ENCODE assay signal across 20 cellular contexts in the genomic region with DNA sequence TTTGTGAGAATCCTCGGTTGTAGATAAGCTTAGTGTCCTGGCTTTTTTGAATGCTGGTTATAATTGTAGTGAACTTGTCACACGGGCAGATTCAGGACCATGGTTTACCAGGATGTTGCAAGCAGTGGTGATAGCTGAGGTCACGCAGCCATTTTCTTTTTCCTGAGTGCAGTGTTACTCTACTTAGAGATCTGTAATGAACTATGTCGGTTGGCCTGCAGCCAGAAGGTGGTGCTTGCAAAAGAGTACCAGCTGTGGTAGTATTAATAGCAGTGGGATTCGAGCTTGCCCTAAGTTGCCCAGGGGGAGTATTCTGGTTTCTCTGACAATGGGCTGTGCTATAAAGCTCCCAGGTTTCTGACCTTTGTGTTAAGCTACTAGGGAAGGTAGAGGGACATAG.
A peak's percentile ranks its signal among the peaks of the same experiment; 100 is the strongest.
DNase-seq lines count a peak whose midpoint lies in the region; ATAC-seq lines count a peak whose summit lies in the region.
"Had no signal": no experiment of that assay in that cellular context is flagged by ENCODE, and none has a peak within 500 bp of the region (broad histone marks: within the 10 kb centered on the region; RNA-seq: fewer than 3 reads in every experiment).

No MANE protein-coding gene starts in this region.

- H4K8ac ChIP-seq in mesenchymal stem cell (ENCODE audit: low read length) = no peak overlapping the region

- 73% methylated on average over 5 of the region's 5 CpGs for WGBS in mesenchymal stem cell

- no peaks in the 10 kb centered on the region for H3K4me1 ChIP-seq in mesenchymal stem cell (ENCODE audit: control insufficient read depth, insufficient read depth, low read depth, low read length)
- H3K4me1 ChIP-seq: BE2C had no signal

- no peak overlapping the region for H3K18ac ChIP-seq in mesenchymal stem cell (ENCODE audit: low read depth in 1 of 2, low read length in 2 of 2)

- H3K4me2 ChIP-seq in mesenchymal stem cell (ENCODE audit: low read length, poor library complexity, severe bottlenecking) = no peak overlapping the region
- H3K4me2 ChIP-seq: GM23338 had no signal

- H3K9ac ChIP-seq in mesenchymal stem cell (ENCODE audit: low read length) = no peak overlapping the region

- H2BK5ac ChIP-seq in mesenchymal stem cell (ENCODE audit: low read depth, low read length, poor library complexity, severe bottlenecking) = no peak overlapping the region

- ATAC-seq in GM18867 (IDR thresholded peaks at IDR 0.05; ENCODE audit: unreplicated experiment) = no peak
- ATAC-seq: GM23338, HCT116 had no signal

- H2BK12ac ChIP-seq in mesenchymal stem cell (ENCODE audit: low read length in 2 of 2) = no peak overlapping the region

- DNase-seq in DMS 273 (lab: John Stamatoyannopoulos, UW; ENCODE audit: unreplicated experiment) (peak; percentile 86), DMS 273 treated with DMSO at 0.1 percent for 48 hours (lab: John Stamatoyannopoulos, UW) (peak; percentile 45), NCI-H1694 (lab: John Stamatoyannopoulos, UW) (peak; percentile 34), mesenchymal stem cell (no peak), epidermal melanocyte (ENCODE audit: insufficient read length, low spot score) (no peak)
- DNase-seq: ACHN; BE2C; C1 segment of cervical spinal cord; CD4-positive, CD25-positive, alpha-beta regulatory T cell; CD8-positive, alpha-beta memory T cell; COR-L47; DMS153; DMS79; GDM1; H7; HFFc6 had no signal

- H2AFZ ChIP-seq in mesenchymal stem cell (ENCODE audit: low read depth, low read length) = no peak overlapping the region
- H2AFZ ChIP-seq: GM23338 had no signal

- no peaks in the 10 kb centered on the region for H3K79me1 ChIP-seq in mesenchymal stem cell (replicated peaks; ENCODE audit: low read length, poor library complexity, severe bottlenecking)

- no peak overlapping the region for H2AK5ac ChIP-seq in mesenchymal stem cell (ENCODE audit: low read length, severe bottlenecking)

- peak overlapping the region; percentile 52 for H2BK15ac ChIP-seq in mesenchymal stem cell (ENCODE audit: low read depth, poor library complexity, severe bottlenecking)

- no peak overlapping the region for H3K14ac ChIP-seq in mesenchymal stem cell (ENCODE audit: low read length in 2 of 2)

- no peak overlapping the region for H4K91ac ChIP-seq in mesenchymal stem cell (ENCODE audit: low read length)

- H3K23ac ChIP-seq in mesenchymal stem cell (ENCODE audit: low read length in 2 of 2) = no peak overlapping the region

- no peak overlapping the region for H3K4ac ChIP-seq in mesenchymal stem cell (ENCODE audit: low read depth in 1 of 2, low read length in 2 of 2)

- H3K27ac ChIP-seq in mesenchymal stem cell (ENCODE audit: low read length, poor library complexity, severe bottlenecking) = no peak overlapping the region
- H3K27ac ChIP-seq: HL-60 had no signal

- H3K27me3 ChIP-seq in mesenchymal stem cell (ENCODE audit: control insufficient read depth in 1 of 2, insufficient read depth in 1 of 2, low read length in 2 of 2) = no peaks in the 10 kb centered on the region
- H3K27me3 ChIP-seq: BE2C had no signal

- H3K36me3 ChIP-seq in mesenchymal stem cell (ENCODE audit: control insufficient read depth in 1 of 2, insufficient read depth in 2 of 2, low read depth in 1 of 2, low read length in 2 of 2) = no peaks in the 10 kb centered on the region
- H3K36me3 ChIP-seq: BE2C had no signal

- no peak overlapping the region for H2BK120ac ChIP-seq in mesenchymal stem cell (ENCODE audit: low read depth, low read length)

- H3K4me3 ChIP-seq in mesenchymal stem cell (ENCODE audit: insufficient read depth in 1 of 2, low read depth in 1 of 2, low read length in 2 of 2) = no peak overlapping the region
- H3K4me3 ChIP-seq: GM23338 had no signal

- no peaks in the 10 kb centered on the region for H3K9me3 ChIP-seq in mesenchymal stem cell (ENCODE audit: control insufficient read depth, low read length)
- H3K9me3 ChIP-seq: BE2C had no signal

Comparison
In these comparisons a context has a peak if more than half of its experiments do, and no peak if none do; other contexts are left out.
1. DNase-seq: peak in DMS 273 (single experiment), DMS 273 treated with DMSO at 0.1 percent for 48 hours (single experiment) and NCI-H1694 (single experiment); none in mesenchymal stem cell (single experiment) and epidermal melanocyte (single experiment).